In genomic region chr10:89887830-89888229, GRCh38 we compare ENCODE assay signal across 10 cellular contexts.
DNase-seq lines count a peak whose midpoint lies in the region; ATAC-seq and TF ChIP-seq lines count a peak whose summit lies in the region.
"Had no signal": no experiment of that assay in that cellular context is flagged by ENCODE, and none has a peak within 500 bp of the region (broad histone marks: within the 10 kb centered on the region; RNA-seq: fewer than 3 reads in every experiment).

No MANE protein-coding gene starts in this region.

- no peak overlapping the region for H3K4me3 ChIP-seq in duodenal mucosa (ENCODE audit: low read depth in 1 of 2, low read length in 2 of 2)

- no peaks in the 10 kb centered on the region for H3K4me1 ChIP-seq in duodenal mucosa (ENCODE audit: control insufficient read depth in 1 of 2, insufficient read depth in 2 of 2, low read length in 2 of 2)

- no peaks in the 10 kb centered on the region for H3K9me3 ChIP-seq in duodenal mucosa (ENCODE audit: control insufficient read depth in 1 of 2, low read length in 2 of 2)

- ATAC-seq in HG03378 (IDR thresholded peaks at IDR 0.05; ENCODE audit: unreplicated experiment), result peak; percentile 68
- ATAC-seq in activated T-helper 17 cell treated with anti-CD3 and anti-CD28 coated beads, Interleukin-2, amount 50 U/mL, for 72 hours (replicated peaks), result no peak

- H3K27ac ChIP-seq in duodenal mucosa (ENCODE audit: low read depth, low read length), result peak overlapping the region; percentile 7

- H3K27ac Mint-ChIP-seq in activated T-helper 17 cell treated with anti-CD3 and anti-CD28 coated beads, Interleukin-2, amount 50 U/mL, for 72 hours, result no peak overlapping the region

- no peak overlapping the region for H3K9ac ChIP-seq in duodenal mucosa (ENCODE audit: low read depth in 1 of 2, low read length in 2 of 2)

- H3K36me3 Mint-ChIP-seq in activated T-helper 17 cell treated with anti-CD3 and anti-CD28 coated beads, Interleukin-2, amount 50 U/mL, for 72 hours (ENCODE audit: low read depth), result no peaks in the 10 kb centered on the region

- peak; percentile 69 for DNase-seq in CD1c-positive myeloid dendritic cell (ENCODE audit: extremely low spot score)
- peak; percentile 16 for DNase-seq in GM20000 (ENCODE audit: low spot score)
- DNase-seq in NCI-H1105 (lab: John Stamatoyannopoulos, UW), result no peak
- DNase-seq in NCI-H2196 (lab: John Stamatoyannopoulos, UW; ENCODE audit: unreplicated experiment), result no peak
- DNase-seq in cortex of kidney (lab: John Stamatoyannopoulos, UW), result no peak
- DNase-seq: DMS 273 treated with DMSO at 0.1 percent for 48 hours, NCI-H524 treated with DMSO at 0.1 percent for 48 hours had no signal

- H3K27me3 ChIP-seq in duodenal mucosa (ENCODE audit: control insufficient read depth in 1 of 2, insufficient read depth in 2 of 2, low read length in 2 of 2), result no peaks in the 10 kb centered on the region

- no peaks in the 10 kb centered on the region for H3K36me3 ChIP-seq in duodenal mucosa (ENCODE audit: control insufficient read depth in 1 of 2, insufficient read depth in 2 of 2, low read length in 2 of 2)

- no peak for TF ChIP-seq CTCF in GM20000 (IDR thresholded peaks at IDR 0.05; ENCODE audit: extremely low read depth, missing control alignments)

- peaks cover 5% of the 10 kb centered on the region for H3K27me3 Mint-ChIP-seq in activated T-helper 17 cell treated with anti-CD3 and anti-CD28 coated beads, Interleukin-2, amount 50 U/mL, for 72 hours

- no peaks in the 10 kb centered on the region for H3K9me3 Mint-ChIP-seq in activated T-helper 17 cell treated with anti-CD3 and anti-CD28 coated beads, Interleukin-2, amount 50 U/mL, for 72 hours

- H3K4me1 Mint-ChIP-seq in activated T-helper 17 cell treated with anti-CD3 and anti-CD28 coated beads, Interleukin-2, amount 50 U/mL, for 72 hours, result no peaks in the 10 kb centered on the region

- H3K4me3 Mint-ChIP-seq in activated T-helper 17 cell treated with anti-CD3 and anti-CD28 coated beads, Interleukin-2, amount 50 U/mL, for 72 hours, result no peak overlapping the region

Comparison
In these comparisons a context has a peak if more than half of its experiments do, and no peak if none do; other contexts are left out.
1. DNase-seq: peak in CD1c-positive myeloid dendritic cell (single experiment) and GM20000 (single experiment); none in NCI-H1105 (single experiment), NCI-H2196 (single experiment) and cortex of kidney (single experiment).